Comparison of ENCODE assay signal across 19 cellular contexts in genomic region chr4:1500966-1501753, GRCh38.
DNase-seq lines count a peak whose midpoint lies in the region; ATAC-seq, FAIRE-seq and TF ChIP-seq lines count a peak whose summit lies in the region.
"Had no signal": no experiment of that assay in that cellular context is flagged by ENCODE, and none has a peak within 500 bp of the region (broad histone marks: within the 10 kb centered on the region; RNA-seq: fewer than 3 reads in every experiment).

No MANE protein-coding gene starts in this region.

- H3K27me3 ChIP-seq in neuronal stem cell (ENCODE audit: control insufficient read depth in 3 of 3, insufficient read depth in 3 of 3, low read depth in 1 of 3, low read length in 3 of 3) (peaks cover 0 to 15% (median 0%) of the 10 kb centered on the region in 3 experiments), PC-3 (ENCODE audit: low read length) (peaks cover 7% of the 10 kb centered on the region; the same call in 1 of the 2 replicates)
- H3K27me3 ChIP-seq: Peyer's patch, SJCRH30 had no signal

- TF ChIP-seq CTCF in natural killer cell (IDR thresholded peaks at IDR 0.05), result no peak
- TF ChIP-seq CTCF in kidney (IDR thresholded peaks at IDR 0.05; ENCODE audit: borderline replicate concordance, extremely low read depth, insufficient read depth), result no peak
- TF ChIP-seq CTCF in Calu3 (IDR thresholded peaks at IDR 0.05; ENCODE audit: unreplicated experiment), result no peak
- TF ChIP-seq CTCF in PC-3 (conservative IDR thresholded peaks at IDR 0.05; ENCODE audit: low read depth, low read length), result no peak

- ATAC-seq in natural killer cell treated with Interleukin-12 subunit alpha and Interleukin-12 subunit beta and Interleukin-15 and Interleukin-18, amount 100 ng/mL, for 72 hours, result no peak
- no peak for ATAC-seq in natural killer cell
- no peak for ATAC-seq in HG03469 (IDR thresholded peaks at IDR 0.05; ENCODE audit: unreplicated experiment)
- ATAC-seq in PC-3, result no peak
- ATAC-seq: GM12878 had no signal

- H3K9me3 Mint-ChIP-seq in natural killer cell treated with Interleukin-12 subunit alpha and Interleukin-12 subunit beta and Interleukin-15 and Interleukin-18, amount 100 ng/mL, for 72 hours, result no peaks in the 10 kb centered on the region
- no peaks in the 10 kb centered on the region for H3K9me3 Mint-ChIP-seq in natural killer cell
- H3K9me3 Mint-ChIP-seq in Calu3 (ENCODE audit: low read depth, unreplicated experiment), result no peaks in the 10 kb centered on the region
- H3K9me3 Mint-ChIP-seq: CD4-positive, CD25-positive, alpha-beta regulatory T cell had no signal

- POLR2A ChIA-PET in PC-3 (lab: Charles Lee; ENCODE audit: unreplicated experiment), result no interaction called here

- peak overlapping the region; percentile 87 for H2BK5ac ChIP-seq in neuronal stem cell (ENCODE audit: low read length)

- H3K4me2 ChIP-seq in neuronal stem cell (ENCODE audit: insufficient read depth, low read length, poor library complexity, severe bottlenecking), result no peak overlapping the region
- no peak overlapping the region for H3K4me2 ChIP-seq in PC-3 (ENCODE audit: low read length)

- BruUV-seq in Calu3 (replicated peaks; lab: Mats Ljungman, UMichigan) (no TSS peak), PC-3 (replicated peaks; lab: Mats Ljungman, UMichigan) (no TSS peak)

- H3K9ac ChIP-seq in kidney (ENCODE audit: low read length in 2 of 2), result no peak overlapping the region
- no peak overlapping the region for H3K9ac ChIP-seq in neuronal stem cell (ENCODE audit: low read depth, low read length, poor library complexity)
- no peak overlapping the region for H3K9ac ChIP-seq in PC-3 (ENCODE audit: low read length)

- peak overlapping the region; percentile 85 for H2BK15ac ChIP-seq in neuronal stem cell (ENCODE audit: low read length)

- no peaks in the 10 kb centered on the region for H3F3A ChIP-seq in PC-3 (ENCODE audit: low read length, unreplicated experiment)

- H3K23ac ChIP-seq in neuronal stem cell (ENCODE audit: low read depth, low read length, poor library complexity), result peak overlapping the region; percentile 95

- H4K91ac ChIP-seq in neuronal stem cell (ENCODE audit: low read depth, low read length, poor library complexity), result no peak overlapping the region

- no peaks in the 10 kb centered on the region for H3K9me2 ChIP-seq in PC-3 (replicated peaks; ENCODE audit: low read length)

- H3K79me1 ChIP-seq in neuronal stem cell (ENCODE audit: low read depth, low read length), result no peaks in the 10 kb centered on the region

- CTCF ChIA-PET in Calu3 (lab: Charles Lee) (no interaction called here), PC-3 (lab: Charles Lee) (no interaction called here)

- H3K4me1 Mint-ChIP-seq in natural killer cell treated with Interleukin-12 subunit alpha and Interleukin-12 subunit beta and Interleukin-15 and Interleukin-18, amount 100 ng/mL, for 72 hours (ENCODE audit: low read depth in 2 of 2), result no peaks in the 10 kb centered on the region
- H3K4me1 Mint-ChIP-seq in natural killer cell (no peaks in the 10 kb centered on the region), Calu3 (ENCODE audit: low read depth, unreplicated experiment) (no peaks in the 10 kb centered on the region)
- H3K4me1 Mint-ChIP-seq: CD4-positive, CD25-positive, alpha-beta regulatory T cell; IgD-negative memory B cell had no signal

- H3K4me3 Mint-ChIP-seq in natural killer cell treated with Interleukin-12 subunit alpha and Interleukin-12 subunit beta and Interleukin-15 and Interleukin-18, amount 100 ng/mL, for 72 hours, result no peak overlapping the region
- H3K4me3 Mint-ChIP-seq in natural killer cell (no peak overlapping the region), Calu3 (ENCODE audit: low read depth, unreplicated experiment) (no peak overlapping the region)
- H3K4me3 Mint-ChIP-seq: CD4-positive, CD25-positive, alpha-beta regulatory T cell; IgD-negative memory B cell had no signal

- peak overlapping the region; percentile 64 for H3K18ac ChIP-seq in neuronal stem cell (ENCODE audit: low read length)

- H2AK5ac ChIP-seq in neuronal stem cell (ENCODE audit: low read depth, low read length), result peak overlapping the region; percentile 90

- H3K9me3 ChIP-seq in kidney (ENCODE audit: control insufficient read depth in 1 of 2, low read length in 2 of 2) (no peaks in the 10 kb centered on the region), neuronal stem cell (replicated peaks in 1 of 2; ENCODE audit: control insufficient read depth in 2 of 2, insufficient read depth in 1 of 2, low read depth in 1 of 2, low read length in 2 of 2) (peaks cover 0 to 2% of the 10 kb centered on the region in 2 donors), PC-3 (ENCODE audit: low read length) (no peaks in the 10 kb centered on the region)
- H3K9me3 ChIP-seq: Peyer's patch, SJCRH30 had no signal

- no peaks in the 10 kb centered on the region for H3K36me3 Mint-ChIP-seq in natural killer cell treated with Interleukin-12 subunit alpha and Interleukin-12 subunit beta and Interleukin-15 and Interleukin-18, amount 100 ng/mL, for 72 hours
- H3K36me3 Mint-ChIP-seq in natural killer cell (no peaks in the 10 kb centered on the region), Calu3 (ENCODE audit: insufficient read depth, unreplicated experiment) (no peaks in the 10 kb centered on the region)
- H3K36me3 Mint-ChIP-seq: CD4-positive, CD25-positive, alpha-beta regulatory T cell; IgD-negative memory B cell had no signal

- DNase-seq in natural killer cell treated with Interleukin-12 subunit alpha and Interleukin-12 subunit beta and Interleukin-15 and Interleukin-18, amount 100 ng/mL, for 72 hours (ENCODE audit: low spot score), result peak; percentile 48
- DNase-seq in natural killer cell, result no peak
- DNase-seq in kidney, result peak; percentile 51
- no peak for DNase-seq in neuronal stem cell (ENCODE audit: low spot score)
- DNase-seq in Calu3, result no peak
- DNase-seq in PC-3, result no peak
- DNase-seq: CD4-positive, CD25-positive, alpha-beta regulatory T cell; DND-41; MV-4-11; NCI-H1105 treated with DMSO at 0.1 percent for 48 hours; NCI-H1694; NCI-H2081 treated with DMSO at 0.1 percent for 48 hours; NCI-H2171 treated with DMSO at 0.1 percent for 48 hours; NCI-H524 treated with DMSO at 0.1 percent for 48 hours had no signal

- no peaks in the 10 kb centered on the region for H3K4me1 ChIP-seq in kidney (ENCODE audit: control insufficient read depth in 1 of 2, insufficient read depth in 1 of 2, low read depth in 1 of 2, low read length in 2 of 2)
- peaks cover 0 to 5% of the 10 kb centered on the region in 2 donors for H3K4me1 ChIP-seq in neuronal stem cell (ENCODE audit: control insufficient read depth in 2 of 2, insufficient read depth in 1 of 2, low read depth in 1 of 2, low read length in 2 of 2)
- H3K4me1 ChIP-seq in PC-3 (ENCODE audit: insufficient read depth, low read length), result no peaks in the 10 kb centered on the region
- H3K4me1 ChIP-seq: Peyer's patch, SJCRH30 had no signal

- no peak overlapping the region for H3K27ac Mint-ChIP-seq in natural killer cell treated with Interleukin-12 subunit alpha and Interleukin-12 subunit beta and Interleukin-15 and Interleukin-18, amount 100 ng/mL, for 72 hours
- H3K27ac Mint-ChIP-seq in natural killer cell (no peak overlapping the region), Calu3 (ENCODE audit: unreplicated experiment) (no peak overlapping the region)
- H3K27ac Mint-ChIP-seq: CD4-positive, CD25-positive, alpha-beta regulatory T cell; IgD-negative memory B cell had no signal

- no peak overlapping the region for H3K27ac ChIP-seq in kidney (ENCODE audit: low read depth in 2 of 2, low read length in 2 of 2)
- no peak overlapping the region for H3K27ac ChIP-seq in neuronal stem cell (replicated peaks; ENCODE audit: low read length)
- no peak overlapping the region for H3K27ac ChIP-seq in PC-3 (ENCODE audit: low read length)
- H3K27ac ChIP-seq: Peyer's patch, SJCRH30 had no signal

- intact Hi-C loops in natural killer cell (cut with micrococcal nuclease), result no loop called here
- intact Hi-C loops in kidney (cut with DNase I), result no loop called here
- intact Hi-C loops in Calu3 (cut with micrococcal nuclease; ENCODE audit: unreplicated experiment), result no loop called here
- intact Hi-C loops in PC-3 (cut with micrococcal nuclease), result no loop called here

- no peaks in the 10 kb centered on the region for H3K79me2 ChIP-seq in PC-3 (ENCODE audit: low read length)

- H2AFZ ChIP-seq in neuronal stem cell (ENCODE audit: low read length), result no peak overlapping the region
- no peak overlapping the region for H2AFZ ChIP-seq in PC-3 (ENCODE audit: low read length)

- H3K36me3 ChIP-seq in kidney (ENCODE audit: control insufficient read depth in 1 of 2, insufficient read depth in 2 of 2, low read length in 2 of 2) (no peaks in the 10 kb centered on the region), neuronal stem cell (replicated peaks in 1 of 2; ENCODE audit: control insufficient read depth in 2 of 2, insufficient read depth in 2 of 2, low read length in 2 of 2) (no peaks in the 10 kb centered on the region), PC-3 (ENCODE audit: low read depth, low read length) (no peaks in the 10 kb centered on the region)
- H3K36me3 ChIP-seq: Peyer's patch, SJCRH30 had no signal

- H4K8ac ChIP-seq in neuronal stem cell (ENCODE audit: low read depth, low read length), result no peak overlapping the region

- FAIRE-seq in kidney (lab: Jason Lieb, UNC), result no peak
- FAIRE-seq: GM12878 had no signal

- H3K14ac ChIP-seq in neuronal stem cell (ENCODE audit: low read length), result no peak overlapping the region

- no peak overlapping the region for H3K4me3 ChIP-seq in kidney (ENCODE audit: low read length in 2 of 2)
- H3K4me3 ChIP-seq in neuronal stem cell (ENCODE audit: low read length in 2 of 2), result no peak overlapping the region
- H3K4me3 ChIP-seq in PC-3 (ENCODE audit: low read length), result no peak overlapping the region
- H3K4me3 ChIP-seq: GM12878, Peyer's patch, SJCRH30 had no signal

- no peak overlapping the region for H2BK12ac ChIP-seq in neuronal stem cell (ENCODE audit: low read length)

- H3K4ac ChIP-seq in neuronal stem cell (ENCODE audit: low read length), result no peak overlapping the region

- no peaks in the 10 kb centered on the region for H4K20me1 ChIP-seq in PC-3 (ENCODE audit: low read length)

- no CpG with 5 or more reads among the region's 15 CpGs for WGBS in neuronal stem cell (ENCODE audit: extremely low coverage in 2 of 2, insufficient read length in 2 of 2, insufficient replicate concordance in 1 of 2), 2 donors

- no peaks in the 10 kb centered on the region for H3K27me3 Mint-ChIP-seq in natural killer cell treated with Interleukin-12 subunit alpha and Interleukin-12 subunit beta and Interleukin-15 and Interleukin-18, amount 100 ng/mL, for 72 hours
- H3K27me3 Mint-ChIP-seq in natural killer cell (ENCODE audit: low read depth in 2 of 2), result no peaks in the 10 kb centered on the region
- peaks cover 13% of the 10 kb centered on the region for H3K27me3 Mint-ChIP-seq in Calu3 (ENCODE audit: unreplicated experiment)
- H3K27me3 Mint-ChIP-seq: CD4-positive, CD25-positive, alpha-beta regulatory T cell; IgD-negative memory B cell had no signal

- H2BK120ac ChIP-seq in neuronal stem cell (ENCODE audit: low read depth, low read length), result no peak overlapping the region

Comparison
In these comparisons a context has a peak if more than half of its experiments do, and no peak if none do; other contexts are left out.
1. DNase-seq: peak in natural killer cell treated with Interleukin-12 subunit alpha and Interleukin-12 subunit beta and Interleukin-15 and Interleukin-18, amount 100 ng/mL, for 72 hours (single experiment) and kidney (single experiment); none in natural killer cell (single experiment), neuronal stem cell (single experiment), Calu3 (single experiment) and PC-3 (single experiment).